ENCODE assay signal across 1 cellular context in genomic region chr19:38699647-38700349, GRCh38.
TF ChIP-seq lines count a peak whose summit lies in the region.

No MANE protein-coding gene starts in this region.

TF ChIP-seq in IMR-90, 13 proteins besides CTCF, POLR2A, EP300 and RAD21 (continued from another document):
- TF ChIP-seq USF2 (IDR thresholded peaks at IDR 0.05; ENCODE audit: low read depth, low read length) = no peak
- TF ChIP-seq ELK1 (IDR thresholded peaks at IDR 0.05; ENCODE audit: borderline replicate concordance, low read depth, low read length) = no peak
TF ChIP-seq in IMR-90: peak in this region for 0.
